20 cellular contexts compared by ENCODE assay signal in the genomic region with DNA sequence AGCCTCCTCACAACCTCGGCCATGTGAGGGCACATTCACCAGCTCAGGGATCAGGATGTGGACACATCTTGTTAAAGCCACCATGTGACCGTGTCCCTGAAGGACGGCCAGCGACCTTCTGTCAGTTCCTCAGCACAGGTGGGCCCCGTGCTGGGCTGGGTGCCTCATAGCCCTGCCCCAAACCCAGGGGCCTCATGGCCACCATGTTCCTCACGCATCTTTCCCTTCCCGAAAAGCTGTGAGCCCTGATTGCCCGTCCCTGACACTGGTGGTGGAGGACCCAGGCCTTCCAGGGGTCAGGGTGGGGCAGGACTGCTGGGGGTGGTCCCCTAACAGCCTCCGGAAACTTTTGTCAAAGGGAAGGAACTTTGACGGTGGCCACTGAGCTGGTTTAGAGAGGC.
A peak's percentile ranks its signal among the peaks of the same experiment; 100 is the strongest.
DNase-seq lines count a peak whose midpoint lies in the region; ATAC-seq, FAIRE-seq and TF ChIP-seq lines count a peak whose summit lies in the region.
"Had no signal": no experiment of that assay in that cellular context is flagged by ENCODE, and none has a peak within 500 bp of the region (broad histone marks: within the 10 kb centered on the region; RNA-seq: fewer than 3 reads in every experiment).

No MANE protein-coding gene starts in this region.

- H3K4me3 Mint-ChIP-seq in neural progenitor cell = no peak overlapping the region
- no peak overlapping the region for H3K4me3 Mint-ChIP-seq in activated T-helper 2 cell treated with anti-CD3 and anti-CD28 coated beads, Interferon-gamma antibody, Interleukin-2, Interleukin-4, amounts not matched to agents 10 μg/mL and 5 μg/mL and 100 μg/mL, durations not matched to agents 14 hours and 24 hours and 36 hours (ENCODE audit: low read depth)
- no peak overlapping the region for H3K4me3 Mint-ChIP-seq in mesothelial cell of epicardium
- H3K4me3 Mint-ChIP-seq: CD4-positive, alpha-beta T cell had no signal

- TF ChIP-seq RAD21 in H1 (IDR thresholded peaks at IDR 0.05 in 1 of 2, conservative IDR thresholded peaks at IDR 0.05 in 1 of 2; ENCODE audit: low read depth in 2 of 2, low read length in 2 of 2) = no peak

- H2BK20ac ChIP-seq in H1 (ENCODE audit: low read length) = no peak overlapping the region

- no peak overlapping the region for H2AK5ac ChIP-seq in H1 (ENCODE audit: low read depth, low read length)

- H3K27me3 Mint-ChIP-seq in neural progenitor cell (ENCODE audit: insufficient read depth, low read depth) (peaks cover 21% of the 10 kb centered on the region), mesothelial cell of epicardium (ENCODE audit: low read depth) (peaks cover 52% of the 10 kb centered on the region)
- peaks cover 2% of the 10 kb centered on the region for H3K27me3 Mint-ChIP-seq in activated T-helper 2 cell treated with anti-CD3 and anti-CD28 coated beads, Interferon-gamma antibody, Interleukin-2, Interleukin-4, amounts not matched to agents 10 μg/mL and 5 μg/mL and 100 μg/mL, durations not matched to agents 14 hours and 24 hours and 36 hours (ENCODE audit: low read depth)

- no peak overlapping the region; the same call in 1 of the 2 replicates for H3K18ac ChIP-seq in H1 (ENCODE audit: extremely low read depth, low read length)

- H3K4me1 ChIP-seq in left ventricle myocardium inferior (peaks cover 9% of the 10 kb centered on the region), H1 (replicated peaks in 1 of 4; ENCODE audit: control insufficient read depth in 3 of 4, insufficient read depth in 4 of 4, low read length in 3 of 4) (peaks cover 0 to 18% (median 7%) of the 10 kb centered on the region in 4 experiments; a peak in 6 of 7 replicates), neural progenitor cell (peaks cover 34% of the 10 kb centered on the region), aorta (ENCODE audit: control insufficient read depth in 1 of 2, insufficient read depth in 2 of 2, low read length in 2 of 2) (no peaks in the 10 kb centered on the region)
- H3K4me1 ChIP-seq: Peyer's patch had no signal

- intact Hi-C loops in left ventricle myocardium inferior (cut with micrococcal nuclease) = no loop called here
- intact Hi-C loops in left ventricle myocardium superior (cut with micrococcal nuclease) = no loop called here
- intact Hi-C loops in aorta (cut with DNase I) = loop anchor here (2.0 to 5.0 kb wide), 2 partner anchors 39 to 61 kb away; partner anchors contain the start of gene ADRA2C (in 2 of the 2)
- intact Hi-C loops in activated T-helper 2 cell treated with anti-CD3 and anti-CD28 coated beads, Interferon-gamma antibody, Interleukin-2, Interleukin-4, amounts not matched to agents 10 μg/mL and 5 μg/mL and 100 μg/mL, durations not matched to agents 14 hours and 24 hours and 36 hours (cut with micrococcal nuclease) = no loop called here

- peaks cover 58% of the 10 kb centered on the region for H3K4me1 Mint-ChIP-seq in neural progenitor cell
- no peaks in the 10 kb centered on the region for H3K4me1 Mint-ChIP-seq in activated T-helper 2 cell treated with anti-CD3 and anti-CD28 coated beads, Interferon-gamma antibody, Interleukin-2, Interleukin-4, amounts not matched to agents 10 μg/mL and 5 μg/mL and 100 μg/mL, durations not matched to agents 14 hours and 24 hours and 36 hours (ENCODE audit: low read depth)
- H3K4me1 Mint-ChIP-seq in mesothelial cell of epicardium = peaks cover 20% of the 10 kb centered on the region

- no peaks in the 10 kb centered on the region for H4K20me1 ChIP-seq in H1 (replicated peaks in 1 of 2; ENCODE audit: control insufficient read depth in 1 of 2, insufficient read depth in 2 of 2, low read length in 2 of 2)
- H4K20me1 ChIP-seq in neural progenitor cell (ENCODE audit: low read depth) = no peaks in the 10 kb centered on the region

- H3F3A ChIP-seq in neural progenitor cell (ENCODE audit: low read depth) = no peaks in the 10 kb centered on the region

- H4K91ac ChIP-seq in H1 (replicated peaks; ENCODE audit: insufficient read length, low read length) = no peak overlapping the region

- H3K9me3 Mint-ChIP-seq in neural progenitor cell (no peaks in the 10 kb centered on the region), mesothelial cell of epicardium (no peaks in the 10 kb centered on the region)
- H3K9me3 Mint-ChIP-seq in activated T-helper 2 cell treated with anti-CD3 and anti-CD28 coated beads, Interferon-gamma antibody, Interleukin-2, Interleukin-4, amounts not matched to agents 10 μg/mL and 5 μg/mL and 100 μg/mL, durations not matched to agents 14 hours and 24 hours and 36 hours = no peaks in the 10 kb centered on the region
- H3K9me3 Mint-ChIP-seq: CD4-positive, alpha-beta T cell had no signal

- H3K36me3 ChIP-seq in left ventricle myocardium inferior = no peaks in the 10 kb centered on the region
- H3K36me3 ChIP-seq in H1 (ENCODE audit: control insufficient read depth in 2 of 4, insufficient read depth in 4 of 4, low read length in 3 of 4) = no peaks in the 10 kb centered on the region
- H3K36me3 ChIP-seq in neural progenitor cell = no peaks in the 10 kb centered on the region
- no peaks in the 10 kb centered on the region for H3K36me3 ChIP-seq in aorta (ENCODE audit: control insufficient read depth in 1 of 2, insufficient read depth in 2 of 2, low read length in 1 of 2)
- H3K36me3 ChIP-seq: Peyer's patch had no signal

- H3K4me2 ChIP-seq in H1 (ENCODE audit: insufficient read depth in 1 of 2, low read depth in 2 of 2, low read length in 2 of 2) = no peak overlapping the region
- H3K4me2 ChIP-seq in neural progenitor cell = no peak overlapping the region
- H3K4me2 ChIP-seq: KMS-11 had no signal

- H3K79me2 ChIP-seq in H1 (ENCODE audit: control insufficient read depth in 1 of 2, insufficient read depth in 2 of 2, low read length in 2 of 2) = no peaks in the 10 kb centered on the region
- no peaks in the 10 kb centered on the region for H3K79me2 ChIP-seq in neural progenitor cell (ENCODE audit: low read depth)

- H3K9ac ChIP-seq in H1 (replicated peaks in 1 of 4; ENCODE audit: extremely low read depth in 1 of 4, low read depth in 3 of 4, low read length in 3 of 4) = no peak overlapping the region
- H3K9ac ChIP-seq in neural progenitor cell = no peak overlapping the region
- H3K9ac ChIP-seq: KMS-11 had no signal

- H3K23ac ChIP-seq in H1 (ENCODE audit: insufficient read length) = no peak overlapping the region

- H3K23me2 ChIP-seq in H1 (ENCODE audit: low read depth, low read length) = no peaks in the 10 kb centered on the region

- no peak for ATAC-seq in left ventricle myocardium superior
- no peak for ATAC-seq in aorta (ENCODE audit: low FRiP score)

- H3K27me3 ChIP-seq in left ventricle myocardium inferior (ENCODE audit: low read depth) (peaks cover 90% of the 10 kb centered on the region), H1 (replicated peaks in 1 of 4; ENCODE audit: control insufficient read depth in 3 of 4, extremely low read depth in 1 of 4, insufficient read depth in 3 of 4, low read length in 3 of 4) (no peaks in the 10 kb centered on the region; a peak in 1 of 7 replicates), neural progenitor cell (peaks cover 8% of the 10 kb centered on the region), aorta (ENCODE audit: control insufficient read depth in 1 of 2, insufficient read depth in 2 of 2, low read length in 1 of 2) (no peaks in the 10 kb centered on the region)
- H3K27me3 ChIP-seq: Peyer's patch had no signal

- TF ChIP-seq POLR2A in H1 (IDR thresholded peaks at IDR 0.05; ENCODE audit: control extremely low read depth in 1 of 2, low read depth in 2 of 2, low read length in 2 of 2) = no peak

- peak overlapping the region; percentile 17; the same call in 1 of the 2 replicates for H2BK12ac ChIP-seq in H1 (ENCODE audit: low read depth, low read length)

- TF ChIP-seq EP300 in H1 (IDR thresholded peaks at IDR 0.05; ENCODE audit: borderline replicate concordance in 1 of 2, low read depth in 2 of 2, low read length in 2 of 2) = no peak

- no peak overlapping the region for H3K56ac ChIP-seq in H1 (replicated peaks; ENCODE audit: insufficient read length, low read depth, low read length)

- TF ChIP-seq CTCF in left ventricle myocardium inferior (IDR thresholded peaks at IDR 0.05; ENCODE audit: borderline replicate concordance) = no peak
- no peak for TF ChIP-seq CTCF in H1 (IDR thresholded peaks at IDR 0.05; ENCODE audit: control extremely low read depth in 1 of 3, insufficient read depth in 1 of 3, low read depth in 1 of 3, low read length in 3 of 3)
- no peak for TF ChIP-seq CTCF in neural progenitor cell (IDR thresholded peaks at IDR 0.05)
- no peak for TF ChIP-seq CTCF in mesothelial cell of epicardium (IDR thresholded peaks at IDR 0.05; ENCODE audit: unreplicated experiment)

- no peak overlapping the region for H3K4ac ChIP-seq in H1 (replicated peaks; ENCODE audit: insufficient read length, low read depth, low read length)

- H2AFZ ChIP-seq in H1 (ENCODE audit: low read length) = no peak overlapping the region
- H2AFZ ChIP-seq in neural progenitor cell (replicated peaks) = no peak overlapping the region

- POLR2A ChIA-PET in H1 (lab: Charles Lee; ENCODE audit: partially characterized antibody) = interaction anchor here (1.3 kb wide), 1 partner anchor 24 kb away, joined by 3 read pairs; no protein-coding TSS in a partner anchor

- H3K36me3 Mint-ChIP-seq in neural progenitor cell = no peaks in the 10 kb centered on the region
- no peaks in the 10 kb centered on the region for H3K36me3 Mint-ChIP-seq in activated T-helper 2 cell treated with anti-CD3 and anti-CD28 coated beads, Interferon-gamma antibody, Interleukin-2, Interleukin-4, amounts not matched to agents 10 μg/mL and 5 μg/mL and 100 μg/mL, durations not matched to agents 14 hours and 24 hours and 36 hours (ENCODE audit: low read depth)
- H3K36me3 Mint-ChIP-seq in mesothelial cell of epicardium = no peaks in the 10 kb centered on the region

- CTCF ChIA-PET in H1 (lab: Charles Lee; ENCODE audit: partially characterized antibody) = interaction anchor here (0.6 to 3.1 kb wide), 5 partner anchors 8 to 840 kb away, joined by 3 to 7 read pairs (median 3); no protein-coding TSS in a partner anchor

- H3K27ac ChIP-seq in left ventricle myocardium inferior (replicated peaks) (no peak overlapping the region), H1 (ENCODE audit: low read depth, low read length) (no peak overlapping the region), neural progenitor cell (no peak overlapping the region), aorta (ENCODE audit: low read depth in 1 of 2, low read length in 2 of 2) (no peak overlapping the region)
- H3K27ac ChIP-seq: KMS-11, Peyer's patch had no signal

- H4K8ac ChIP-seq in H1 (ENCODE audit: extremely low read depth, insufficient read depth, low read length) = no peak overlapping the region

- peak overlapping the region; percentile 23 for H3K27ac Mint-ChIP-seq in neural progenitor cell
- H3K27ac Mint-ChIP-seq in activated T-helper 2 cell treated with anti-CD3 and anti-CD28 coated beads, Interferon-gamma antibody, Interleukin-2, Interleukin-4, amounts not matched to agents 10 μg/mL and 5 μg/mL and 100 μg/mL, durations not matched to agents 14 hours and 24 hours and 36 hours = no peak overlapping the region
- H3K27ac Mint-ChIP-seq in mesothelial cell of epicardium = no peak overlapping the region
- H3K27ac Mint-ChIP-seq: CD4-positive, alpha-beta T cell had no signal

- no peak overlapping the region for H2BK120ac ChIP-seq in H1 (replicated peaks; ENCODE audit: low read depth, low read length)

- H3K14ac ChIP-seq in H1 (ENCODE audit: insufficient read length) = no peak overlapping the region

- DNase-seq in left ventricle myocardium inferior = peak; percentile 4
- DNase-seq in left ventricle myocardium superior = no peak
- no peak for DNase-seq in H1 (ENCODE audit: low read depth in 1 of 2, low spot score in 2 of 2)
- DNase-seq in neural progenitor cell (ENCODE audit: low spot score) = no peak
- DNase-seq in aorta = peak; percentile 21 to 51
- no peak for DNase-seq in activated T-helper 2 cell treated with anti-CD3 and anti-CD28 coated beads, Interferon-gamma antibody, Interleukin-2, Interleukin-4, amounts not matched to agents 10 μg/mL and 5 μg/mL and 100 μg/mL, durations not matched to agents 14 hours and 24 hours and 36 hours (ENCODE audit: low spot score)
- DNase-seq in activated T-cell treated with anti-CD3 and anti-CD28 coated beads, Interleukin-2, amount 50 U/mL, for 1 hour = no peak
- no peak for DNase-seq in mesothelial cell of epicardium (ENCODE audit: low spot score in 2 of 2, unreplicated experiment in 2 of 2)
- DNase-seq: CD4-positive, alpha-beta T cell; COR-L47; DMS79; IMR-90; NCI-H1092 treated with DMSO at 0.1 percent for 48 hours; NCI-H1436 treated with DMSO at 0.1 percent for 48 hours; NCI-H1930; NCI-H774 had no signal

- H2BK15ac ChIP-seq in H1 (ENCODE audit: low read length) = peak overlapping the region; percentile 81; the same call in 1 of the 2 replicates

- H3K9me3 ChIP-seq in left ventricle myocardium inferior (replicated peaks) (no peaks in the 10 kb centered on the region), H1 (ENCODE audit: insufficient read depth in 2 of 2, low read depth in 1 of 2, low read length in 1 of 2) (no peaks in the 10 kb centered on the region), neural progenitor cell (ENCODE audit: low read depth) (no peaks in the 10 kb centered on the region), aorta (ENCODE audit: control insufficient read depth, low read length) (no peaks in the 10 kb centered on the region)
- H3K9me3 ChIP-seq: Peyer's patch had no signal

- no peak overlapping the region for H2BK5ac ChIP-seq in H1 (ENCODE audit: low read depth, low read length)

- H3K79me1 ChIP-seq in H1 (ENCODE audit: low read depth, low read length) = no peaks in the 10 kb centered on the region

- 89% methylated on average over 10 of the region's 10 CpGs; no CpG with 5 or more reads in 1 of the 2 experiments for WGBS in H1 (ENCODE audit: extremely low coverage in 1 of 2, insufficient coverage in 1 of 2, insufficient read length in 1 of 2, insufficient replicate concordance in 2 of 2, low coverage in 1 of 2, low lambda C conversion rate in 2 of 2, missing lambda C conversion rate in 1 of 2), 2 experiments
- 96 to 98% methylated on average over 10 of the region's 10 CpGs for WGBS in aorta, 2 donors

- no peak overlapping the region for H4K5ac ChIP-seq in H1 (ENCODE audit: insufficient read length, low read depth, low read length)

- FAIRE-seq in H1 (lab: Jason Lieb, UNC) = no peak
- FAIRE-seq: A204.1, GM19239 had no signal

- H3K4me3 ChIP-seq in left ventricle myocardium inferior = no peak overlapping the region
- no peak overlapping the region for H3K4me3 ChIP-seq in H1 (ENCODE audit: extremely low read depth in 1 of 4, insufficient read depth in 2 of 4, low read depth in 3 of 4, low read length in 4 of 4)
- no peak overlapping the region for H3K4me3 ChIP-seq in neural progenitor cell
- no peak overlapping the region for H3K4me3 ChIP-seq in aorta (ENCODE audit: low read length in 2 of 2)
- H3K4me3 ChIP-seq: Peyer's patch had no signal

Comparison
In these comparisons a context has a peak if more than half of its experiments do, and no peak if none do; other contexts are left out.
1. DNase-seq: peak in left ventricle myocardium inferior (single experiment) and aorta (2 of 2); none in left ventricle myocardium superior (single experiment), H1 (0 of 2), neural progenitor cell (single experiment), activated T-helper 2 cell treated with anti-CD3 and anti-CD28 coated beads, Interferon-gamma antibody, Interleukin-2, Interleukin-4, amounts not matched to agents 10 μg/mL and 5 μg/mL and 100 μg/mL, durations not matched to agents 14 hours and 24 hours and 36 hours (single experiment), activated T-cell treated with anti-CD3 and anti-CD28 coated beads, Interleukin-2, amount 50 U/mL, for 1 hour (single experiment) and mesothelial cell of epicardium (0 of 2).
2. intact Hi-C loops: an anchor here in aorta (2.0 to 5.0 kb wide); none called in left ventricle myocardium inferior, left ventricle myocardium superior and activated T-helper 2 cell treated with anti-CD3 and anti-CD28 coated beads, Interferon-gamma antibody, Interleukin-2, Interleukin-4, amounts not matched to agents 10 μg/mL and 5 μg/mL and 100 μg/mL, durations not matched to agents 14 hours and 24 hours and 36 hours.